Comparison of ENCODE assay signal across 1 cellular context in the genomic region with DNA sequence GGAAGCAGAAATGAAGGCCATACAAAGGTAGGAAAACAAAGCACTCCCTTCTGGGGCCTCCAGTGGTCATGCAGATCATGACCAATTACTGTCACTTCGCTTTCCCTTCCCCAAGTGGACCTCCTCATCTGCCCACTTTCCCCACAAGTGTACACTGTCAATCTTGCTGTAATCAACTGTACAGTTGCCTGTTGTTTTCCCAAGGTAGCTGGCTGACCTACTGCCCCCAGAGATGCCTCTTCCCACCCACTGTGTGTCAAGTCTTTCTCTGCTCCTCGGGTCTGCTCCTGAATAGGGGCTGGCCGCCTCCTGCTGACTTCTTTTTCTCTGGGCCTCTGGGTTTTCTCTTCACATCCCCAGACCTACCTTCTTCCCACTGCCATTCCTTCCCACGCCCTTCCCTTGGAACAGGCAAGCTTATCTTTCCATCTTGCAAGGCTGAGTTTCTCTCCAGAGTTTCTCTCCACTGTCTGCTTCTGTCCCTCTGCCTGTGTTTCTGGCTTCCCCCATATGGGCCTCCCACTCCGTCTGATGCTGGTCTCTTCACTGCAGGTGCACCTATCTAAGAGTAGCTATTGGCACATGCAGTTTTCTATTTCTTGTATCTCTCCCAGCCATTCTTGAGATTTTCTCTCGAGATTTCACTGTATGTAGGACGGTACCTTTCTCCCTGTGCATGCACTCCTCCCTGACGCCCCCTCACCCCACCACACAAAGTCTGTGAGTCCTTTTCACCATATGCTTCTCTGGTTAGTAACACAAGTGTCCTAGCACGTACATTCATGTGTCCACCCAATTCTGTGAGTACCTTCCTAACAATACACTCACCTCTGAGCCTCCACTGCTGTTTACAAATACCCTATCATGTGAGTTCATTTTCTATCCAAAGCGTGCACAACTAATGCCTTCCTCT.
TF ChIP-seq lines count a peak whose summit lies in the region.

No MANE protein-coding gene starts in this region.

TF ChIP-seq in IMR-90, 13 proteins besides CTCF, POLR2A, EP300 and RAD21:
- TF ChIP-seq RFX5 (IDR thresholded peaks at IDR 0.05; ENCODE audit: low read depth, low read length) (no peak), SMC3 (IDR thresholded peaks at IDR 0.05; ENCODE audit: low read depth, low read length) (no peak), MXI1 (IDR thresholded peaks at IDR 0.05; ENCODE audit: borderline replicate concordance, low read depth, low read length) (no peak), CHD1 (IDR thresholded peaks at IDR 0.05; ENCODE audit: low read depth, low read length) (0 out of 2 replicates have a peak, but pooled peaks have one; percentile 26), MAZ (IDR thresholded peaks at IDR 0.05; ENCODE audit: borderline replicate concordance, low read depth, low read length) (no peak)
- TF ChIP-seq, protein P1, sequence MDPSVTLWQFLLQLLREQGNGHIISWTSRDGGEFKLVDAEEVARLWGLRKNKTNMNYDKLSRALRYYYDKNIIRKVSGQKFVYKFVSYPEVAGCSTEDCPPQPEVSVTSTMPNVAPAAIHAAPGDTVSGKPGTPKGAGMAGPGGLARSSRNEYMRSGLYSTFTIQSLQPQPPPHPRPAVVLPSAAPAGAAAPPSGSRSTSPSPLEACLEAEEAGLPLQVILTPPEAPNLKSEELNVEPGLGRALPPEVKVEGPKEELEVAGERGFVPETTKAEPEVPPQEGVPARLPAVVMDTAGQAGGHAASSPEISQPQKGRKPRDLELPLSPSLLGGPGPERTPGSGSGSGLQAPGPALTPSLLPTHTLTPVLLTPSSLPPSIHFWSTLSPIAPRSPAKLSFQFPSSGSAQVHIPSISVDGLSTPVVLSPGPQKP (IDR thresholded peaks at IDR 0.05; ENCODE audit: borderline replicate concordance, low read depth, low read length), result no peak
